ENCODE assay signal across 8 cellular contexts in genomic region chr1:43073490-43074230, GRCh38.
A peak's percentile ranks its signal among the peaks of the same experiment; 100 is the strongest.
DNase-seq lines count a peak whose midpoint lies in the region; ATAC-seq, FAIRE-seq and TF ChIP-seq lines count a peak whose summit lies in the region.

No MANE protein-coding gene starts in this region.

- no peaks in the 10 kb centered on the region for H3K27me3 ChIP-seq in Karpas-422 (ENCODE audit: low read length)

- no peaks in the 10 kb centered on the region for H3K9me3 Mint-ChIP-seq in activated T-cell treated with anti-CD3 and anti-CD28 coated beads, Interleukin-2, amount 50 U/mL, for 4 hours
- no peaks in the 10 kb centered on the region for H3K9me3 Mint-ChIP-seq in nephron progenitor cell

- TF ChIP-seq CTCF in fibroblast of mammary gland (conservative IDR thresholded peaks at IDR 0.05; ENCODE audit: control insufficient read depth, insufficient read depth, low read depth, low read length) (peak; percentile 76), nephron progenitor cell (IDR thresholded peaks at IDR 0.05) (peak; percentile 84)

- peaks cover 4% of the 10 kb centered on the region for H3K4me1 Mint-ChIP-seq in activated T-cell treated with anti-CD3 and anti-CD28 coated beads, Interleukin-2, amount 50 U/mL, for 4 hours (ENCODE audit: low read depth)
- H3K4me1 Mint-ChIP-seq in nephron progenitor cell = peaks cover 15% of the 10 kb centered on the region

- H3K36me3 Mint-ChIP-seq in activated T-cell treated with anti-CD3 and anti-CD28 coated beads, Interleukin-2, amount 50 U/mL, for 4 hours (ENCODE audit: insufficient read depth) = no peaks in the 10 kb centered on the region
- no peaks in the 10 kb centered on the region for H3K36me3 Mint-ChIP-seq in nephron progenitor cell (ENCODE audit: low read depth)

- H3K9me3 ChIP-seq in Karpas-422 (ENCODE audit: low read length) = no peaks in the 10 kb centered on the region

- H3K36me3 ChIP-seq in Karpas-422 (ENCODE audit: insufficient read depth, low read length) = no peaks in the 10 kb centered on the region

- 0 out of 2 replicates have a peak, but pooled peaks cover 4% of the 10 kb centered on the region for H3K4me1 ChIP-seq in Karpas-422 (ENCODE audit: low read length)

- H2AFZ ChIP-seq in Karpas-422 (ENCODE audit: low read length) = peak overlapping the region; percentile 41; the same call in 1 of the 2 replicates

- peak; percentile 95 for DNase-seq in DMS153 treated with DMSO at 0.1 percent for 48 hours (lab: John Stamatoyannopoulos, UW; ENCODE audit: unreplicated experiment)
- DNase-seq in Karpas-422 = peak; percentile 85
- peak; percentile 69 for DNase-seq in RCC 7860 (ENCODE audit: low spot score)
- peak; percentile 69 for DNase-seq in activated T-cell treated with anti-CD3 and anti-CD28 coated beads, Interleukin-2, amount 50 U/mL, for 4 hours
- DNase-seq in fibroblast of mammary gland (ENCODE audit: low read depth) = peak; percentile 65
- DNase-seq in nephron progenitor cell = peak; percentile 73
- DNase-seq in stimulated activated naive CD4-positive, alpha-beta T cell treated with Interleukin-2 at 50 U/mL for 16 hours (lab: John Stamatoyannopoulos, UW) = peak; percentile 52

- no peaks in the 10 kb centered on the region for H4K20me1 ChIP-seq in Karpas-422 (ENCODE audit: insufficient read depth, low read depth, low read length)

- H3K27me3 Mint-ChIP-seq in activated T-cell treated with anti-CD3 and anti-CD28 coated beads, Interleukin-2, amount 50 U/mL, for 4 hours (ENCODE audit: low read depth) = no peaks in the 10 kb centered on the region
- H3K27me3 Mint-ChIP-seq in nephron progenitor cell (ENCODE audit: low read depth, poor library complexity) = peaks cover 11% of the 10 kb centered on the region

- ATAC-seq in activated T-cell treated with anti-CD3 and anti-CD28 coated beads, Interleukin-2, amount 50 U/mL, for 4 hours = peak; percentile 84 to 94
- ATAC-seq in GM18870 (IDR thresholded peaks at IDR 0.05; ENCODE audit: unreplicated experiment) = no peak

- no peak overlapping the region for H3K4me3 Mint-ChIP-seq in activated T-cell treated with anti-CD3 and anti-CD28 coated beads, Interleukin-2, amount 50 U/mL, for 4 hours
- H3K4me3 Mint-ChIP-seq in nephron progenitor cell = no peak overlapping the region

- no peak overlapping the region for H3K9ac ChIP-seq in Karpas-422 (ENCODE audit: low read length)

- peak; percentile 67 for FAIRE-seq in RCC 7860 (lab: Jason Lieb, UNC)

- no peak overlapping the region for H3K4me2 ChIP-seq in Karpas-422 (ENCODE audit: low read depth, low read length, poor library complexity, severe bottlenecking)

- H3K9me2 ChIP-seq in Karpas-422 (replicated peaks; ENCODE audit: insufficient read depth, low read length) = no peaks in the 10 kb centered on the region

- H3K4me3 ChIP-seq in Karpas-422 (ENCODE audit: low read length) (no peak overlapping the region), fibroblast of mammary gland (ENCODE audit: control insufficient read depth, low read depth, low read length) (no peak overlapping the region)

- no peaks in the 10 kb centered on the region for H3K79me2 ChIP-seq in Karpas-422 (ENCODE audit: low read length)

- no peak overlapping the region for H3K27ac Mint-ChIP-seq in nephron progenitor cell

- H3K27ac ChIP-seq in Karpas-422 (ENCODE audit: low read length) = no peak overlapping the region
